In the genomic region with DNA sequence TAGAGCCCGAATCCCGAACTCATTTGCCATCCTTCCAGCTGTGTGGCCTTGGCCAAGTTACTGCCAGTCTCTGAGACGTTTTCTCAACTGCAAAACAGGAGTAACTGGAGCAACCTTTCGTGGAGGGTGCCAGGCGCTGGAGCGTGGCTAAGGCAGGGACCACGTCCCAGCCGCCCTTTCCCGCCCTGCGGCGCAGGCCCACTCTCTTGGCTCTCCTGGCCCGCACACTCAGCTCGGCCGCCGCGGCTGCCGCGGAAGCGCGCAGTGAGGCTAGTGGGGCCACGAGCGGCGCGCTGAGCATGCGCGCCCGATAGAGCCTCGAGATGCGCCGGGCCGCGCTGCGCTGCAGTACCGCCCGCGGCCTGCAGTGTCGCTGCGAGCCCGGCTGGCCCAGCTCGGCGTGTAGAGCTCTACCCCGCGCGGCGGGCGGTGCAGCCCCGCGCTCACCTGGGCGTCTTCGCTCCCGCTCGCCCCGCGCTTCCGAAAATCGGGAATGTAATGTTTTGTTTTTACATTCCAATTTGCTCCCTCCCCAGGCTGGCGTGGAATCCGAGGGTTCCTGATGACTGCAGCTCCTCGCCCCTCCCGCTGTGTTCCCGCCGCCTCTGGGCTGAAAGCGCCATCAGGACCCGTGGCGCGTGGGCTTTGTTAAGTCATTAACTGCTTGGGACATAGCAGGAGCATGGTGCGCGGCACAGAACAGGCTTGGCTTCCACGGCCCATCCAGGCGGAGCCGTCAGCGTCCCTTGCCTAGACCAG, we compare ENCODE assay signal across 8 cellular contexts. TPM values are rescaled to one million over a fixed set of nuclear protein-coding genes. Genes with fewer than 3 reads are reported as not detected.
DNase-seq lines count a peak whose midpoint lies in the region; ATAC-seq and TF ChIP-seq lines count a peak whose summit lies in the region.

No MANE protein-coding gene starts in this region.

- no peaks in the 10 kb centered on the region for H3K79me2 ChIP-seq in H9 (ENCODE audit: insufficient read depth, low read length)

- H4K5ac ChIP-seq in H9 (ENCODE audit: insufficient read length, low read depth, low read length) = no peak overlapping the region

- no peak overlapping the region for H2BK120ac ChIP-seq in H9 (ENCODE audit: low read depth, low read length, poor library complexity, severe bottlenecking)

- no peak overlapping the region for H2AK5ac ChIP-seq in H9 (ENCODE audit: insufficient read length, low read length)

- peak overlapping the region; percentile 44 to 58 for H3K4me3 ChIP-seq in mucosa of rectum (ENCODE audit: low read length in 2 of 2)

- H3K14ac ChIP-seq in H9 (ENCODE audit: insufficient read depth, low read length) = no peak overlapping the region

- H3K27me3 ChIP-seq in H9 (ENCODE audit: insufficient read depth, low read length) (peaks cover 56% of the 10 kb centered on the region), mucosa of rectum (ENCODE audit: control insufficient read depth in 2 of 2, insufficient read depth in 2 of 2, low read length in 2 of 2) (peaks cover 17 to 18% of the 10 kb centered on the region in 2 donors)

- no peak overlapping the region for H4K8ac ChIP-seq in H9 (replicated peaks; ENCODE audit: insufficient read length, low read depth, low read length)

- H3K23me2 ChIP-seq in H9 (ENCODE audit: insufficient read length, low read depth, low read length, poor library complexity, severe bottlenecking) = peaks cover 14% of the 10 kb centered on the region

- no peak overlapping the region for H3K4ac ChIP-seq in H9 (ENCODE audit: low read depth, low read length)

- CTCF ChIA-PET in GM10248 (lab: Yijun Ruan, JAX) = interaction anchor here (0.6 to 2.4 kb wide), 43 partner anchors 8 to 973 kb away, joined by 3 to 36 read pairs (median 5); partner anchors contain the start of gene WDR1

- H2AFZ ChIP-seq in H9 (ENCODE audit: low read length) = no peak overlapping the region

- no peaks in the 10 kb centered on the region for H3K36me3 ChIP-seq in mucosa of rectum (ENCODE audit: control insufficient read depth in 2 of 2, insufficient read depth in 2 of 2, low read length in 2 of 2)

- no peak overlapping the region for H2BK5ac ChIP-seq in H9 (ENCODE audit: insufficient read length, low read length)

- H3K18ac ChIP-seq in H9 (ENCODE audit: insufficient read length, low read depth, low read length) = no peak overlapping the region

- ATAC-seq in stimulated activated naive B cell treated with anti-CD40 and anti-IgM and Interleukin-4, amounts not matched to agents 10 μg/mL and 1 μg/mL and 100 μg/mL, for 72 hours (replicated peaks) = peak; percentile 74 to 80

- H3K27ac Mint-ChIP-seq in H9 = no peak overlapping the region
- no peak overlapping the region for H3K27ac Mint-ChIP-seq in stimulated activated naive B cell treated with anti-CD40 and anti-IgM and Interleukin-4, amounts not matched to agents 10 μg/mL and 1 μg/mL and 100 μg/mL, for 72 hours

- peak; percentile 95 for TF ChIP-seq CTCF in GM10248 (IDR thresholded peaks at IDR 0.05; ENCODE audit: control extremely low read depth, extremely low read depth, low read depth, missing control alignments)
- TF ChIP-seq CTCF in H9 (conservative IDR thresholded peaks at IDR 0.05) = peak; percentile 97

- WGBS in H9 (ENCODE audit: extremely low coverage, insufficient read length, low lambda C conversion rate) = no CpG with 5 or more reads among the region's 72 CpGs

- H3T11ph ChIP-seq in H9 (ENCODE audit: low read length) = no peak overlapping the region

- no peak overlapping the region for H4K91ac ChIP-seq in H9 (ENCODE audit: insufficient read length, low read depth, low read length)

- POLR2A ChIA-PET in GM10248 (lab: Yijun Ruan, JAX) = no interaction called here

- H3K56ac ChIP-seq in H9 (ENCODE audit: insufficient read length, low read depth, low read length) = no peak overlapping the region

- peak overlapping the region; percentile 84 for H3K4me2 ChIP-seq in H9 (ENCODE audit: insufficient read depth, insufficient read length, low read length)

- DNase-seq in GM10248 (ENCODE audit: extremely low spot score) = peak; percentile 91
- DNase-seq in H9 = peak; percentile 77
- peak; percentile 23 for DNase-seq in MV-4-11 (lab: John Stamatoyannopoulos, UW)
- DNase-seq in activated CD8-positive, alpha-beta memory T cell treated with anti-CD3 and anti-CD28 coated beads for 48 hours (ENCODE audit: low read depth in 2 of 3, low spot score in 2 of 3) = peak; percentile 23 to 61 (median 51)
- peak; percentile 50 for DNase-seq in epidermal melanocyte (ENCODE audit: insufficient read length, low spot score)
- DNase-seq in stimulated activated naive B cell treated with anti-CD40 and anti-IgM and Interleukin-4, amounts not matched to agents 10 μg/mL and 1 μg/mL and 100 μg/mL, for 72 hours = peak; percentile 71
- no peak for DNase-seq in NCI-H1105 (lab: John Stamatoyannopoulos, UW)

- H3K4me1 ChIP-seq in H9 (ENCODE audit: insufficient read depth, low read length) (no peaks in the 10 kb centered on the region), mucosa of rectum (ENCODE audit: control insufficient read depth in 2 of 2, insufficient read depth in 2 of 2, low read length in 2 of 2) (peaks cover 4 to 5% of the 10 kb centered on the region in 2 donors)

- no peaks in the 10 kb centered on the region for H3K79me1 ChIP-seq in H9 (ENCODE audit: insufficient read depth, low read depth, low read length, poor library complexity, severe bottlenecking)

- H3K36me3 Mint-ChIP-seq in H9 (ENCODE audit: insufficient read depth in 1 of 3, low read depth in 3 of 3) = peaks cover 0 to 1% (median 0%) of the 10 kb centered on the region in 3 experiments; a peak in 1 of 7 replicates
- H3K36me3 Mint-ChIP-seq in stimulated activated naive B cell treated with anti-CD40 and anti-IgM and Interleukin-4, amounts not matched to agents 10 μg/mL and 1 μg/mL and 100 μg/mL, for 72 hours = peaks cover 0 to 3% of the 10 kb centered on the region in 2 donors

- no peak overlapping the region for H2BK20ac ChIP-seq in H9 (ENCODE audit: low read depth, low read length, poor library complexity, severe bottlenecking)

- H3K9ac ChIP-seq in H9 (ENCODE audit: extremely low read depth, insufficient read length, low read length) = no peak overlapping the region
- H3K9ac ChIP-seq in mucosa of rectum (ENCODE audit: low read depth in 1 of 2, low read length in 2 of 2) = no peak overlapping the region

- peak overlapping the region; percentile 76 to 86 for H3K4me3 Mint-ChIP-seq in H9
- peak overlapping the region; percentile 86 to 90 for H3K4me3 Mint-ChIP-seq in stimulated activated naive B cell treated with anti-CD40 and anti-IgM and Interleukin-4, amounts not matched to agents 10 μg/mL and 1 μg/mL and 100 μg/mL, for 72 hours

- H2BK15ac ChIP-seq in H9 (ENCODE audit: low read depth, low read length) = no peak overlapping the region

- no peak overlapping the region for H2BK12ac ChIP-seq in H9 (ENCODE audit: insufficient read length, low read depth, low read length)

- peaks cover 20 to 21% of the 10 kb centered on the region in 2 experiments for H3K4me1 Mint-ChIP-seq in H9
- H3K4me1 Mint-ChIP-seq in stimulated activated naive B cell treated with anti-CD40 and anti-IgM and Interleukin-4, amounts not matched to agents 10 μg/mL and 1 μg/mL and 100 μg/mL, for 72 hours = peaks cover 9 to 27% of the 10 kb centered on the region in 2 donors

- H3K9me3 ChIP-seq in H9 (ENCODE audit: control insufficient read depth, low read depth, low read length) = no peaks in the 10 kb centered on the region
- H3K9me3 ChIP-seq in mucosa of rectum (ENCODE audit: control insufficient read depth in 2 of 2, low read length in 2 of 2) = no peaks in the 10 kb centered on the region

- peaks cover 88% of the 10 kb centered on the region for H3K27me3 Mint-ChIP-seq in H9 (ENCODE audit: low read depth)
- H3K27me3 Mint-ChIP-seq in stimulated activated naive B cell treated with anti-CD40 and anti-IgM and Interleukin-4, amounts not matched to agents 10 μg/mL and 1 μg/mL and 100 μg/mL, for 72 hours = peaks cover 49 to 52% of the 10 kb centered on the region in 2 donors

- peaks cover under 1 to 6% of the 10 kb centered on the region in 2 experiments; a peak in 4 of 5 replicates for H3K9me3 Mint-ChIP-seq in H9
- H3K9me3 Mint-ChIP-seq in stimulated activated naive B cell treated with anti-CD40 and anti-IgM and Interleukin-4, amounts not matched to agents 10 μg/mL and 1 μg/mL and 100 μg/mL, for 72 hours = no peaks in the 10 kb centered on the region

- H4K20me1 ChIP-seq in H9 (ENCODE audit: control insufficient read depth, insufficient read depth, insufficient read length) = no peaks in the 10 kb centered on the region

- H3K27ac ChIP-seq in H9 (ENCODE audit: insufficient read length, low read depth, low read length) (no peak overlapping the region), mucosa of rectum (ENCODE audit: low read depth in 2 of 2, low read length in 2 of 2) (no peak overlapping the region)

- H3K23ac ChIP-seq in H9 (ENCODE audit: insufficient read length, low read depth, low read length) = no peak overlapping the region

RNA-seq across cellular contexts. Expression of gene ZNF518B, which starts 4.0 kb away (rescaled TPM):
- 9.6 and 11.5 TPM in 2 replicates for total RNA-seq in H9 (2021)
